6 cellular contexts compared by ENCODE assay signal in the genomic region with DNA sequence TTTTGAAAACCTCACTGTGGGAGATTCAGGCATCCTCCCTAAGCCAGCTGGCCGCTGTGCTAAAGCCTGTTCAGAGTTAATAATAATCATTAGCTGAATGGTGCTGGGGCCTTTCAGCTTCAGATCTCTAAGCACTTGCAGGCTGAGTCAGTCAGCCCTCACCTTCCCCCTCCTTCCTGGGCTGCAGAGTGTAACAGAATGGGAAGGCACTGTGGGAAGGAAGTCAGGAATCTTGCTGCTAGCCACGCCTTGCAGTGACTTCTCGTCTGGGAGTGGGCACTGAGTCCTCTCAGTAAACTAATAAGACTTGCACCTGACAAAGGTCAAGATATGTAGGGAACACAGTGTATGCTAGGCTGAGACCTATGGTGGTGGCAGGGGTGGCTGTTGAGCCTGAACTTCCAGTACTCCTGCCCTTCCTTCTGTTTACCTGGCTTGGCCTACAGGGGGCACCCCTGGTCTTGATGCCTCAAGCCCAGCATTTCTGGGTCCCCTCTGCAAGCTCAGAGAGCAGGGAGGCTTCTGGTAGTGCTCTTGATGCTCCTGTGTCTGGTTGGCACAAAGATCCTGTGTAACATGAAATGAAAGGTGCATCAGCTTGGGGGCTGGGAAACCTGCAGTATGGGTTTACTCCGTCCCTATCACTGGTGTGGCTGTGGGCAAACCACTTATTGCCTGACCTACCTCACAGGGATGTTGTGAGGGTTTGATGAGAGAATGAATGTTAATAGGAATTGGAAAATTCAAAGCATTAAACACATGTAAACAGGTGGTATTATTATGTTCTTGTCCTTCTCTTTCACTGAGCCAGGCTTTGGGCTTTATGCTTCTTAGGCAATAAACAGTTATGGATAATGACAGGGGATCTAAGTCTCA. TPM values are rescaled to one million over a fixed set of nuclear protein-coding genes. Genes with fewer than 3 reads are reported as not detected.
DNase-seq lines count a peak whose midpoint lies in the region; ATAC-seq and TF ChIP-seq lines count a peak whose summit lies in the region.

No MANE protein-coding gene starts in this region.

- peaks cover 94% of the 10 kb centered on the region for H3K4me1 ChIP-seq in CD8-positive, alpha-beta T cell (ENCODE audit: insufficient read depth, low read length)

- POLR2A ChIA-PET in CD8-positive, alpha-beta T cell (lab: Charles Lee) = interaction anchor here (1.0 to 12.9 kb wide), 3 partner anchors 8 to 31 kb away, joined by 3 to 132 read pairs (median 59); a partner anchor contains a TSS

- H3K9me3 ChIP-seq in CD8-positive, alpha-beta T cell (ENCODE audit: low read length) = no peaks in the 10 kb centered on the region

- H3K27ac ChIP-seq in CD8-positive, alpha-beta T cell (ENCODE audit: low read depth, low read length) = peak overlapping the region; percentile 85

- peak; percentile 59 for TF ChIP-seq CTCF in CD8-positive, alpha-beta T cell (IDR thresholded peaks at IDR 0.05)

- H3K4me3 Mint-ChIP-seq in CD8-positive, alpha-beta T cell = peak overlapping the region; percentile 63
- no peak overlapping the region for H3K4me3 Mint-ChIP-seq in activated T-helper 1 cell treated with anti-CD3 and anti-CD28 coated beads, Interleukin-12 subunit alpha, Interleukin-12 subunit beta, Interleukin-2, Interleukin-4 antibody, amounts not matched to agents 30 ng/mL and 10 ng/mL and 1 ng/mL, durations not matched to agents 14 hours and 24 hours and 36 hours

- DNase-seq in CD8-positive, alpha-beta T cell = peak; percentile 34 to 80 (median 64)
- DNase-seq in M059J (ENCODE audit: low read depth) (peak; percentile 41), left lobe of liver (ENCODE audit: low spot score) (no peak), cerebellar nuclear complex (lab: John Stamatoyannopoulos, UW) (no peak)
- DNase-seq in activated T-helper 1 cell treated with anti-CD3 and anti-CD28 coated beads, Interleukin-12 subunit alpha, Interleukin-12 subunit beta, Interleukin-2, Interleukin-4 antibody, amounts not matched to agents 30 ng/mL and 10 ng/mL and 1 ng/mL, durations not matched to agents 14 hours and 24 hours and 36 hours (ENCODE audit: low spot score) = peak; percentile 32

- CTCF ChIA-PET in CD8-positive, alpha-beta T cell (lab: Charles Lee) = interaction anchor here (0.9 to 43.6 kb wide), 6 partner anchors 5 to 277 kb away, joined by 3 to 1903 read pairs (median 348); a partner anchor contains a TSS

- peak overlapping the region; percentile 97 for H3K27ac Mint-ChIP-seq in CD8-positive, alpha-beta T cell
- H3K27ac Mint-ChIP-seq in activated T-helper 1 cell treated with anti-CD3 and anti-CD28 coated beads, Interleukin-12 subunit alpha, Interleukin-12 subunit beta, Interleukin-2, Interleukin-4 antibody, amounts not matched to agents 30 ng/mL and 10 ng/mL and 1 ng/mL, durations not matched to agents 14 hours and 24 hours and 36 hours = no peak overlapping the region

- H3K9me3 Mint-ChIP-seq in CD8-positive, alpha-beta T cell = no peaks in the 10 kb centered on the region
- H3K9me3 Mint-ChIP-seq in activated T-helper 1 cell treated with anti-CD3 and anti-CD28 coated beads, Interleukin-12 subunit alpha, Interleukin-12 subunit beta, Interleukin-2, Interleukin-4 antibody, amounts not matched to agents 30 ng/mL and 10 ng/mL and 1 ng/mL, durations not matched to agents 14 hours and 24 hours and 36 hours = no peaks in the 10 kb centered on the region

- peak; percentile 16 for ATAC-seq in CD8-positive, alpha-beta T cell
- ATAC-seq in left lobe of liver = peak; percentile 74
- ATAC-seq in HG03469 (IDR thresholded peaks at IDR 0.05; ENCODE audit: unreplicated experiment) = no peak

- intact Hi-C loops in CD8-positive, alpha-beta T cell (cut with DNase I, micrococcal nuclease) = loop anchor here (1.0 to 5.0 kb wide), 3 partner anchors 15 to 122 kb away; no protein-coding TSS in a partner anchor
- intact Hi-C loops in activated T-helper 1 cell treated with anti-CD3 and anti-CD28 coated beads, Interleukin-12 subunit alpha, Interleukin-12 subunit beta, Interleukin-2, Interleukin-4 antibody, amounts not matched to agents 30 ng/mL and 10 ng/mL and 1 ng/mL, durations not matched to agents 14 hours and 24 hours and 36 hours (cut with micrococcal nuclease) = loop anchor here (1.0 kb wide), 1 partner anchor 32 kb away; no protein-coding TSS in a partner anchor

- no peaks in the 10 kb centered on the region for H3K27me3 ChIP-seq in CD8-positive, alpha-beta T cell (ENCODE audit: insufficient read depth, low read length)

- H3K36me3 Mint-ChIP-seq in CD8-positive, alpha-beta T cell = peaks cover 38% of the 10 kb centered on the region
- peaks cover 38% of the 10 kb centered on the region for H3K36me3 Mint-ChIP-seq in activated T-helper 1 cell treated with anti-CD3 and anti-CD28 coated beads, Interleukin-12 subunit alpha, Interleukin-12 subunit beta, Interleukin-2, Interleukin-4 antibody, amounts not matched to agents 30 ng/mL and 10 ng/mL and 1 ng/mL, durations not matched to agents 14 hours and 24 hours and 36 hours (ENCODE audit: low read depth)

- peaks cover 89% of the 10 kb centered on the region for H3K4me1 Mint-ChIP-seq in CD8-positive, alpha-beta T cell (ENCODE audit: low read depth)
- peaks cover 75% of the 10 kb centered on the region for H3K4me1 Mint-ChIP-seq in activated T-helper 1 cell treated with anti-CD3 and anti-CD28 coated beads, Interleukin-12 subunit alpha, Interleukin-12 subunit beta, Interleukin-2, Interleukin-4 antibody, amounts not matched to agents 30 ng/mL and 10 ng/mL and 1 ng/mL, durations not matched to agents 14 hours and 24 hours and 36 hours (ENCODE audit: low read depth)

- H3K36me3 ChIP-seq in CD8-positive, alpha-beta T cell (ENCODE audit: insufficient read depth, low read length) = peaks cover 22% of the 10 kb centered on the region

- H3K4me3 ChIP-seq in CD8-positive, alpha-beta T cell (ENCODE audit: low read depth, low read length) = no peak overlapping the region

- no peaks in the 10 kb centered on the region for H3K27me3 Mint-ChIP-seq in CD8-positive, alpha-beta T cell (ENCODE audit: low read depth)
- no peaks in the 10 kb centered on the region for H3K27me3 Mint-ChIP-seq in activated T-helper 1 cell treated with anti-CD3 and anti-CD28 coated beads, Interleukin-12 subunit alpha, Interleukin-12 subunit beta, Interleukin-2, Interleukin-4 antibody, amounts not matched to agents 30 ng/mL and 10 ng/mL and 1 ng/mL, durations not matched to agents 14 hours and 24 hours and 36 hours (ENCODE audit: insufficient read depth)

RNA-seq across cellular contexts. Expression of a gene that starts 6.0 kb away (rescaled TPM):
- 10 to 100 TPM; 10.2 to 12.3 TPM for total RNA-seq in CD8-positive, alpha-beta T cell
- 6.6 and 8.0 TPM in 2 replicates for total RNA-seq in M059J (2014; rRNA removed; shearing (Covaris generic))
- total RNA-seq in activated T-helper 1 cell treated with anti-CD3 and anti-CD28 coated beads, Interleukin-12 subunit alpha, Interleukin-12 subunit beta, Interleukin-2, Interleukin-4 antibody, amounts not matched to agents 30 ng/mL and 10 ng/mL and 1 ng/mL, durations not matched to agents 14 hours and 24 hours and 36 hours = 12.6 and 13.4 TPM in 2 replicates
- 3.3 TPM for total RNA-seq in left lobe of liver

RNA-seq across cellular contexts. Expression of a gene that starts 9.6 kb away (rescaled TPM):
- total RNA-seq in CD8-positive, alpha-beta T cell = 1 to 10 TPM; 8.6 to 9.6 TPM
- total RNA-seq in M059J (2014; rRNA removed; shearing (Covaris generic)) = 1.1 and 2.4 TPM in 2 replicates
- total RNA-seq in activated T-helper 1 cell treated with anti-CD3 and anti-CD28 coated beads, Interleukin-12 subunit alpha, Interleukin-12 subunit beta, Interleukin-2, Interleukin-4 antibody, amounts not matched to agents 30 ng/mL and 10 ng/mL and 1 ng/mL, durations not matched to agents 14 hours and 24 hours and 36 hours = 1.2 TPM in 2 replicates
- 3.5 TPM for total RNA-seq in left lobe of liver

RNA-seq across cellular contexts. Expression of a gene that starts 16.2 kb away (rescaled TPM):
- 10 to 100 TPM; 16.8 to 19.4 TPM for total RNA-seq in CD8-positive, alpha-beta T cell
- total RNA-seq in M059J (2014; rRNA removed; shearing (Covaris generic)) = 2.4 and 5.0 TPM in 2 replicates
- total RNA-seq in activated T-helper 1 cell treated with anti-CD3 and anti-CD28 coated beads, Interleukin-12 subunit alpha, Interleukin-12 subunit beta, Interleukin-2, Interleukin-4 antibody, amounts not matched to agents 30 ng/mL and 10 ng/mL and 1 ng/mL, durations not matched to agents 14 hours and 24 hours and 36 hours = 17.4 and 18.0 TPM in 2 replicates
- total RNA-seq in left lobe of liver = 4.3 TPM

RNA-seq across cellular contexts. Expression of a gene that starts 33.6 kb away (rescaled TPM):
- not detected for total RNA-seq in CD8-positive, alpha-beta T cell
- total RNA-seq in M059J (2014; rRNA removed; shearing (Covaris generic)) = 0.05 TPM in 1 of 2 replicates, not detected in the other
- total RNA-seq in activated T-helper 1 cell treated with anti-CD3 and anti-CD28 coated beads, Interleukin-12 subunit alpha, Interleukin-12 subunit beta, Interleukin-2, Interleukin-4 antibody, amounts not matched to agents 30 ng/mL and 10 ng/mL and 1 ng/mL, durations not matched to agents 14 hours and 24 hours and 36 hours = not detected in 2 replicates
- 9.6 TPM for total RNA-seq in left lobe of liver

RNA-seq across cellular contexts. Expression of a gene that starts 39.8 kb away (rescaled TPM):
- under 1 TPM; 0.43 to 0.86 TPM for total RNA-seq in CD8-positive, alpha-beta T cell
- total RNA-seq in M059J (2014; rRNA removed; shearing (Covaris generic)) = not detected in 2 replicates
- not detected in 2 replicates for total RNA-seq in activated T-helper 1 cell treated with anti-CD3 and anti-CD28 coated beads, Interleukin-12 subunit alpha, Interleukin-12 subunit beta, Interleukin-2, Interleukin-4 antibody, amounts not matched to agents 30 ng/mL and 10 ng/mL and 1 ng/mL, durations not matched to agents 14 hours and 24 hours and 36 hours
- not detected for total RNA-seq in left lobe of liver

Comparison
In these comparisons a context has a peak if more than half of its experiments do, and no peak if none do; other contexts are left out.
1. DNase-seq: peak in CD8-positive, alpha-beta T cell (7 of 7), M059J (single experiment) and activated T-helper 1 cell treated with anti-CD3 and anti-CD28 coated beads, Interleukin-12 subunit alpha, Interleukin-12 subunit beta, Interleukin-2, Interleukin-4 antibody, amounts not matched to agents 30 ng/mL and 10 ng/mL and 1 ng/mL, durations not matched to agents 14 hours and 24 hours and 36 hours (single experiment); none in left lobe of liver (single experiment) and cerebellar nuclear complex (0 of 2).